In genomic region chr10:110170142-110170887, GRCh38 we compare ENCODE assay signal across 25 cellular contexts. TPM values are rescaled to one million over a fixed set of nuclear protein-coding genes. Genes with fewer than 3 reads are reported as not detected.
A peak's percentile ranks its signal among the peaks of the same experiment; 100 is the strongest.
DNase-seq lines count a peak whose midpoint lies in the region; ATAC-seq, FAIRE-seq and TF ChIP-seq lines count a peak whose summit lies in the region.
"Had no signal": no experiment of that assay in that cellular context is flagged by ENCODE, and none has a peak within 500 bp of the region (broad histone marks: within the 10 kb centered on the region; RNA-seq: fewer than 3 reads in every experiment).

No MANE protein-coding gene starts in this region.

- no peaks in the 10 kb centered on the region for H3K9me3 Mint-ChIP-seq in HFFc6
- H3K9me3 Mint-ChIP-seq in endodermal cell = no peaks in the 10 kb centered on the region
- H3K9me3 Mint-ChIP-seq in activated naive CD8-positive, alpha-beta T cell treated with anti-CD3 and anti-CD28 coated beads for 36 hours = no peaks in the 10 kb centered on the region
- H3K9me3 Mint-ChIP-seq: activated B cell treated with CpG ODN at 0.5 μM for 24 hours; activated CD4-positive, alpha-beta memory T cell treated with anti-CD3 and anti-CD28 coated beads, Interleukin-2, amount 10 ng/mL, durations not matched to agents 7 days and 5 days; activated T-cell treated with anti-CD3 and anti-CD28 coated beads, Interleukin-2, amount 50 U/mL, for 72 hours; natural killer cell had no signal

- no peak for FAIRE-seq in A549 (lab: Jason Lieb, UNC)
- FAIRE-seq: K562, kidney, small intestine, urothelium cell line had no signal

- TF ChIP-seq EP300 in A549 (IDR thresholded peaks at IDR 0.05) = no peak

- no peak for TF ChIP-seq POLR2A in A549 (IDR thresholded peaks at IDR 0.05; ENCODE audit: low read length)

- H3K4me1 Mint-ChIP-seq in HFFc6 (ENCODE audit: low read depth) = peaks cover 6% of the 10 kb centered on the region
- peaks cover 37% of the 10 kb centered on the region for H3K4me1 Mint-ChIP-seq in endodermal cell
- peaks cover 22% of the 10 kb centered on the region for H3K4me1 Mint-ChIP-seq in activated naive CD8-positive, alpha-beta T cell treated with anti-CD3 and anti-CD28 coated beads for 36 hours

- TF ChIP-seq CTCF in A549 (IDR thresholded peaks at IDR 0.05) (no peak), HFFc6 (IDR thresholded peaks at IDR 0.05) (0 out of 2 replicates have a peak, but pooled peaks have one; percentile 15), endodermal cell (conservative IDR thresholded peaks at IDR 0.05) (peak; percentile 47), lower lobe of right lung (IDR thresholded peaks at IDR 0.05) (no peak), omental fat pad (IDR thresholded peaks at IDR 0.05) (no peak)

- intact Hi-C loops in lower lobe of right lung (cut with DNase I) = no loop called here

- H3K27ac Mint-ChIP-seq in HFFc6 = no peak overlapping the region
- no peak overlapping the region for H3K27ac Mint-ChIP-seq in endodermal cell
- H3K27ac Mint-ChIP-seq in activated naive CD8-positive, alpha-beta T cell treated with anti-CD3 and anti-CD28 coated beads for 36 hours = no peak overlapping the region
- H3K27ac Mint-ChIP-seq: activated B cell treated with CpG ODN at 0.5 μM for 24 hours; activated CD4-positive, alpha-beta memory T cell treated with anti-CD3 and anti-CD28 coated beads, Interleukin-2, amount 10 ng/mL, durations not matched to agents 7 days and 5 days; activated T-cell treated with anti-CD3 and anti-CD28 coated beads, Interleukin-2, amount 50 U/mL, for 72 hours; brain; natural killer cell; progenitor cell of endocrine pancreas had no signal

- ATAC-seq in A549 (no peak), lower lobe of right lung (peak in 1 of 2 donors; percentile 18), HG03139 (IDR thresholded peaks at IDR 0.05; ENCODE audit: unreplicated experiment) (no peak), omental fat pad (ENCODE audit: low FRiP score) (no peak)
- ATAC-seq: K562 had no signal

- no peaks in the 10 kb centered on the region for H3K9me3 ChIP-seq in A549
- no peaks in the 10 kb centered on the region for H3K9me3 ChIP-seq in endodermal cell (ENCODE audit: control insufficient read depth, low read length)
- H3K9me3 ChIP-seq in lower lobe of right lung = no peaks in the 10 kb centered on the region

- no peak overlapping the region for H3K4me3 Mint-ChIP-seq in HFFc6
- no peak overlapping the region for H3K4me3 Mint-ChIP-seq in endodermal cell
- no peak overlapping the region for H3K4me3 Mint-ChIP-seq in activated naive CD8-positive, alpha-beta T cell treated with anti-CD3 and anti-CD28 coated beads for 36 hours
- H3K4me3 Mint-ChIP-seq: activated B cell treated with CpG ODN at 0.5 μM for 24 hours; activated CD4-positive, alpha-beta memory T cell treated with anti-CD3 and anti-CD28 coated beads, Interleukin-2, amount 10 ng/mL, durations not matched to agents 7 days and 5 days; natural killer cell had no signal

- no peaks in the 10 kb centered on the region for H3K36me3 Mint-ChIP-seq in HFFc6 (ENCODE audit: low read depth)
- H3K36me3 Mint-ChIP-seq in endodermal cell (ENCODE audit: low read depth) = no peaks in the 10 kb centered on the region
- no peaks in the 10 kb centered on the region for H3K36me3 Mint-ChIP-seq in activated naive CD8-positive, alpha-beta T cell treated with anti-CD3 and anti-CD28 coated beads for 36 hours
- H3K36me3 Mint-ChIP-seq: brain, natural killer cell had no signal

- H3K27ac ChIP-seq in A549 (no peak overlapping the region), endodermal cell (ENCODE audit: low read depth, low read length) (no peak overlapping the region), lower lobe of right lung (peak overlapping the region; percentile 46)
- H3K27ac ChIP-seq: HL-60 had no signal

- no peak for TF ChIP-seq RAD21 in A549 (conservative IDR thresholded peaks at IDR 0.05 in 1 of 2, IDR thresholded peaks at IDR 0.05 in 1 of 2)

- POLR2A ChIA-PET in A549 (lab: Yijun Ruan, JAX) = no interaction called here

- CTCF ChIA-PET in A549 (lab: Yijun Ruan, JAX) = no interaction called here

- H3K27me3 Mint-ChIP-seq in HFFc6 (ENCODE audit: insufficient read depth) (peaks cover 51% of the 10 kb centered on the region), endodermal cell (ENCODE audit: insufficient read depth) (peaks cover 97% of the 10 kb centered on the region)
- H3K27me3 Mint-ChIP-seq in activated naive CD8-positive, alpha-beta T cell treated with anti-CD3 and anti-CD28 coated beads for 36 hours = peaks cover 87% of the 10 kb centered on the region

- 38% methylated on average over 12 of the region's 12 CpGs for WGBS in A549 (ENCODE audit: missing lambda C conversion rate)
- WGBS in endodermal cell (ENCODE audit: insufficient coverage in 1 of 2, insufficient read length in 1 of 2), 2 experiments = 8 to 10% methylated on average over 4 to 11 of the region's 12 CpGs

- no peak for DNase-seq in A549 (ENCODE audit: low read depth in 1 of 2, low spot score in 1 of 2)
- DNase-seq in HFFc6 = no peak
- peak; percentile 71 for DNase-seq in endodermal cell
- DNase-seq in lower lobe of right lung = no peak
- no peak for DNase-seq in NCI-H226
- no peak for DNase-seq in omental fat pad (ENCODE audit: low spot score)
- DNase-seq in activated naive CD8-positive, alpha-beta T cell treated with anti-CD3 and anti-CD28 coated beads for 36 hours = no peak
- DNase-seq: activated B cell treated with CpG ODN at 0.5 μM for 24 hours; activated CD4-positive, alpha-beta memory T cell treated with anti-CD3 and anti-CD28 coated beads, Interleukin-2, amount 10 ng/mL, durations not matched to agents 7 days and 5 days; activated T-cell treated with anti-CD3 and anti-CD28 coated beads, Interleukin-2, amount 50 U/mL, for 72 hours; DMS 273 treated with DMSO at 0.1 percent for 48 hours; HCEC 1CT; hypothalamus; kidney; natural killer cell; NCI-H187 treated with DMSO at 0.1 percent for 48 hours; NCI-H446 treated with DMSO at 0.1 percent for 48 hours; stimulated activated CD4-positive, alpha-beta T cell treated with anti-CD3 and anti-CD28 coated beads, Interleukin-4, amount 100 ng/mL, for 4 hours had no signal

- H3K27me3 ChIP-seq in endodermal cell (ENCODE audit: control insufficient read depth, insufficient read depth, low read length, poor library complexity, severe bottlenecking) (peaks cover 75% of the 10 kb centered on the region), lower lobe of right lung (ENCODE audit: low read depth) (peaks cover 42% of the 10 kb centered on the region)

- H3K9ac ChIP-seq in endodermal cell (ENCODE audit: extremely low read depth, low read length, poor library complexity, severe bottlenecking) = no peak overlapping the region

- H3K36me3 ChIP-seq in endodermal cell (ENCODE audit: control insufficient read depth, insufficient read depth, low read length) (no peaks in the 10 kb centered on the region), lower lobe of right lung (no peaks in the 10 kb centered on the region)

- H3K4me3 ChIP-seq in A549 (no peak overlapping the region), endodermal cell (ENCODE audit: low read length) (no peak overlapping the region), lower lobe of right lung (no peak overlapping the region)
- H3K4me3 ChIP-seq: K562 had no signal

- peak overlapping the region; percentile 3; the same call in 1 of the 3 replicates for H3K4me2 ChIP-seq in A549

- H3K4me1 ChIP-seq in A549 (peaks cover 17% of the 10 kb centered on the region; the same call in 1 of the 3 replicates), endodermal cell (ENCODE audit: control insufficient read depth, insufficient read depth, low read length) (peaks cover 32% of the 10 kb centered on the region), lower lobe of right lung (peaks cover 8% of the 10 kb centered on the region)

TF ChIP-seq in A549, 52 proteins besides CTCF, POLR2A, EP300 and RAD21:
- TF ChIP-seq FOSL2 (IDR thresholded peaks at IDR 0.05) (no peak), FOSL2 (CRISPR knock-in tag; IDR thresholded peaks at IDR 0.05) (no peak), HDAC2 (IDR thresholded peaks at IDR 0.05) (no peak), RARB (CRISPR knock-in tag; IDR thresholded peaks at IDR 0.05) (no peak), ZNF302 (CRISPR knock-in tag; IDR thresholded peaks at IDR 0.05) (no peak), FOXS1 (CRISPR knock-in tag; IDR thresholded peaks at IDR 0.05) (no peak), EHF (CRISPR knock-in tag; IDR thresholded peaks at IDR 0.05) (no peak), KDM1A (IDR thresholded peaks at IDR 0.05; ENCODE audit: low read depth) (no peak), JUNB (IDR thresholded peaks at IDR 0.05) (no peak), KDM5A (IDR thresholded peaks at IDR 0.05) (no peak), ZSCAN20 (CRISPR knock-in tag; IDR thresholded peaks at IDR 0.05) (no peak), NR3C1 (IDR thresholded peaks at IDR 0.05) (no peak), HOXA7 (CRISPR knock-in tag; IDR thresholded peaks at IDR 0.05) (no peak), MAFK (IDR thresholded peaks at IDR 0.05; ENCODE audit: partially characterized antibody) (no peak), ELK1 (IDR thresholded peaks at IDR 0.05; ENCODE audit: low read depth, low read length) (no peak)

RNA-seq across cellular contexts. Expression of gene MXI1, which starts 37.1 kb away (rescaled TPM):
- polyA plus RNA-seq in A549 (2011; rRNA removed) (12.7 and 15.7 TPM in 2 replicates), A549 (2017; fragmentation: RNase III; extraction: RNeasy Plus Mini Kit Qiagen cat#74134 plus additional on column Dnase treatment) (4.8 to 7.2 TPM (median 7.1 TPM) in 3 replicates)
- polyA plus RNA-seq in A549 (2012; cell fraction: cytosol; rRNA removed) = 3.3 and 4.2 TPM in 2 replicates
- polyA plus RNA-seq in A549 (2012; cell fraction: nucleus; rRNA removed) = 2.5 and 2.6 TPM in 2 replicates
- polyA minus RNA-seq in A549 (2011; rRNA and poly(A)+ RNA removed) = 9.8 and 10.2 TPM in 2 replicates
- total RNA-seq in HFFc6 (2021; fragmentation: NEBNext Ultra II Directional; extraction: Animal tissue kit (Norgen Biotek cat#: 25700)) = 10 to 100 TPM in 2 of 6 experiments, 1 to 10 TPM in 4; 5.2 to 11.2 (median 6.2) TPM
- total RNA-seq in endodermal cell (10 to 100 TPM; 31.3 to 55.4 TPM), lower lobe of right lung (33.3 TPM), omental fat pad (10 to 100 TPM; 32.3 to 40.0 (median 36.4) TPM)
- polyA plus RNA-seq in endodermal cell (2013, experiment 1 of 2) = 38.6 TPM
- polyA plus RNA-seq in endodermal cell (2013, experiment 2 of 2) = 30.7 TPM
- total RNA-seq in activated naive CD8-positive, alpha-beta T cell treated with anti-CD3 and anti-CD28 coated beads for 36 hours = 10 to 100 TPM; 24.4 to 26.7 TPM

Comparison
In these comparisons a context has a peak if more than half of its experiments do, and no peak if none do; other contexts are left out.
1. CTCF ChIP-seq: peak in HFFc6 (single experiment) and endodermal cell (single experiment); none in A549 (single experiment), lower lobe of right lung (single experiment) and omental fat pad (0 of 3).